Comparison of ENCODE assay signal across 8 cellular contexts in genomic region chr12:642633-643477, GRCh38. TPM values are rescaled to one million over a fixed set of nuclear protein-coding genes. Genes with fewer than 3 reads are reported as not detected.
DNase-seq lines count a peak whose midpoint lies in the region; ATAC-seq and TF ChIP-seq lines count a peak whose summit lies in the region.

No MANE protein-coding gene starts in this region.

- no peaks in the 10 kb centered on the region for H3K27me3 ChIP-seq in AG04450 (ENCODE audit: control insufficient read depth, insufficient read depth, low read length)

- no peaks in the 10 kb centered on the region for H3K27me3 Mint-ChIP-seq in activated T-helper 17 cell treated with anti-CD3 and anti-CD28 coated beads, Interleukin-2, amount 50 U/mL, for 72 hours
- no peaks in the 10 kb centered on the region for H3K27me3 Mint-ChIP-seq in naive thymus-derived CD8-positive, alpha-beta T cell

- peak overlapping the region; percentile 84 for H3K4me3 Mint-ChIP-seq in activated T-helper 17 cell treated with anti-CD3 and anti-CD28 coated beads, Interleukin-2, amount 50 U/mL, for 72 hours
- peak overlapping the region; percentile 73 to 92 (median 84) for H3K4me3 Mint-ChIP-seq in naive thymus-derived CD8-positive, alpha-beta T cell

- H3K27ac ChIP-seq in AG04450 (ENCODE audit: low read depth, low read length) = peak overlapping the region; percentile 78

- peak; percentile 55 for ATAC-seq in GM18861 (IDR thresholded peaks at IDR 0.05; ENCODE audit: unreplicated experiment)
- peak; percentile 66 for ATAC-seq in HG03097 (IDR thresholded peaks at IDR 0.05; ENCODE audit: low FRiP score, unreplicated experiment)
- ATAC-seq in activated T-helper 17 cell treated with anti-CD3 and anti-CD28 coated beads, Interleukin-2, amount 50 U/mL, for 72 hours (replicated peaks) = peak; percentile 75
- ATAC-seq in naive thymus-derived CD8-positive, alpha-beta T cell = peak; percentile 81 to 84
- ATAC-seq in stimulated activated naive CD8-positive, alpha-beta T cell treated with anti-CD3 and anti-CD28 coated beads, Interleukin-15, Interleukin-2, amounts not matched to agents 100 U/mL and 50 U/mL, for 24 hours = peak; percentile 66

- POLR2A ChIA-PET in AG04450 (lab: Yijun Ruan, JAX) = interaction anchor here (0.8 to 1.5 kb wide), 2 partner anchors 10 to 109 kb away, joined by 4 to 7 read pairs; no protein-coding TSS in a partner anchor
- POLR2A ChIA-PET in naive thymus-derived CD8-positive, alpha-beta T cell (lab: Charles Lee) = interaction anchor here (0.6 to 3.8 kb wide), 13 partner anchors 8 to 307 kb away, joined by 3 to 53 read pairs (median 4); partner anchors contain the start of genes RAD52 and WNK1

- H3K4me3 ChIP-seq in AG04450 (ENCODE audit: low read depth, low read length) = peak overlapping the region; percentile 58

- TF ChIP-seq CTCF in AG04450 (IDR thresholded peaks at IDR 0.05; ENCODE audit: low read depth, low read length) = peak; percentile 33; the same call in 1 of the 2 replicates

- H3K9me3 ChIP-seq in AG04450 (ENCODE audit: control insufficient read depth, insufficient read depth, low read length) = no peaks in the 10 kb centered on the region; the same call in 1 of the 2 replicates

- CTCF ChIA-PET in AG04450 (lab: Charles Lee) = interaction anchor here (0.7 to 1.1 kb wide), 3 partner anchors 67 to 108 kb away, joined by 3 to 5 read pairs (median 3); no protein-coding TSS in a partner anchor

- H3K36me3 Mint-ChIP-seq in activated T-helper 17 cell treated with anti-CD3 and anti-CD28 coated beads, Interleukin-2, amount 50 U/mL, for 72 hours (ENCODE audit: low read depth) = peaks cover 5% of the 10 kb centered on the region
- no peaks in the 10 kb centered on the region for H3K36me3 Mint-ChIP-seq in naive thymus-derived CD8-positive, alpha-beta T cell

- no peak for DNase-seq in AG04450 (ENCODE audit: low read depth, low spot score)
- peak; percentile 86 for DNase-seq in OCI-M1 (lab: John Stamatoyannopoulos, UW)
- DNase-seq in fibroblast of peridontal ligament (ENCODE audit: extremely low read depth) = peak; percentile 25
- peak; percentile 52 to 84 (median 72) for DNase-seq in naive thymus-derived CD8-positive, alpha-beta T cell
- DNase-seq in stimulated activated naive CD8-positive, alpha-beta T cell treated with anti-CD3 and anti-CD28 coated beads, Interleukin-15, Interleukin-2, amounts not matched to agents 100 U/mL and 50 U/mL, for 24 hours = peak; percentile 84

- H3K9me3 Mint-ChIP-seq in activated T-helper 17 cell treated with anti-CD3 and anti-CD28 coated beads, Interleukin-2, amount 50 U/mL, for 72 hours = no peaks in the 10 kb centered on the region
- H3K9me3 Mint-ChIP-seq in naive thymus-derived CD8-positive, alpha-beta T cell = no peaks in the 10 kb centered on the region

- H3K4me1 Mint-ChIP-seq in activated T-helper 17 cell treated with anti-CD3 and anti-CD28 coated beads, Interleukin-2, amount 50 U/mL, for 72 hours = peaks cover 41% of the 10 kb centered on the region
- peaks cover 24 to 72% (median 59%) of the 10 kb centered on the region in 4 donors for H3K4me1 Mint-ChIP-seq in naive thymus-derived CD8-positive, alpha-beta T cell

- peak overlapping the region; percentile 89 for H3K27ac Mint-ChIP-seq in activated T-helper 17 cell treated with anti-CD3 and anti-CD28 coated beads, Interleukin-2, amount 50 U/mL, for 72 hours
- H3K27ac Mint-ChIP-seq in naive thymus-derived CD8-positive, alpha-beta T cell = peak overlapping the region; percentile 90 to 98 (median 94)

RNA-seq across cellular contexts. Expression of gene NINJ2, which starts 20.4 kb away (rescaled TPM):
- polyA plus RNA-seq in AG04450 (2011; rRNA removed) = not detected in 2 replicates
- not detected in 2 replicates for polyA minus RNA-seq in AG04450 (2011; rRNA and poly(A)+ RNA removed)
- total RNA-seq in activated T-helper 17 cell treated with anti-CD3 and anti-CD28 coated beads, Interleukin-2, amount 50 U/mL, for 72 hours = 10 to 100 TPM in 1 of 2 donors, 1 to 10 TPM in 1; 9.2 to 19.9 TPM
- total RNA-seq in naive thymus-derived CD8-positive, alpha-beta T cell = 1 to 10 TPM in 1 of 2 experiments, under 1 TPM in 1; 0.85 to 1.4 TPM
- 1 to 10 TPM; 3.9 to 5.1 (median 4.0) TPM for polyA plus RNA-seq in naive thymus-derived CD8-positive, alpha-beta T cell

Comparison
In these comparisons a context has a peak if more than half of its experiments do, and no peak if none do; other contexts are left out.
1. RNA of gene NINJ2, which starts 20.4 kb away (total RNA-seq): 9.2 to 19.9 TPM in activated T-helper 17 cell treated with anti-CD3 and anti-CD28 coated beads, Interleukin-2, amount 50 U/mL, for 72 hours; 0.85 to 1.4 TPM in naive thymus-derived CD8-positive, alpha-beta T cell; every median in the first group is over 4 times any median in the second.
2. Peak in every context shown above with its lines, with median percentiles within 50 percentile points of each other: ATAC-seq.